ENCODE assay signal across 9 cellular contexts in the genomic region with DNA sequence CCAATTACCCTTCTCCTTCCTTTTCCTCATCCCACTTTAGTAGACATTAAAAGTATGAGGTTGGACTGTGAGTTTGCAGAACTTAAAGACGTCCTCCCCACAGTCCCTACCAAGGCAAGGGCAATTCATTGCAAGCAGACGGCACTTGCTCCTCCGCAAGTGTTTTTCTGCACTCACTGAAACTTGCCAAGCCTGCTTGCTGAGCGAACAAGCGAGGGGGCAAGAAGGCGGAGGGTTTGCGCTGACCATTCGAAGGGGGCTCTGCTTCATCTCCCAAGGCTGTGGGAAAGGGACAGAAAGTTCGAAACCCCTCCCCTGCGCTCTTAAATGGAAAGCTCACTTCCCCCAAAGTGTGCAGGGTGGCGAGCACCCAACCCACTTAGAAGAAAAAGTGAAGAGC. TPM values are rescaled to one million over a fixed set of nuclear protein-coding genes. Genes with fewer than 3 reads are reported as not detected.
DNase-seq lines count a peak whose midpoint lies in the region; TF ChIP-seq lines count a peak whose summit lies in the region.
"Had no signal": no experiment of that assay in that cellular context is flagged by ENCODE, and none has a peak within 500 bp of the region (broad histone marks: within the 10 kb centered on the region; RNA-seq: fewer than 3 reads in every experiment).

No MANE protein-coding gene starts in this region.

- TF ChIP-seq CTCF in CD14-positive monocyte (IDR thresholded peaks at IDR 0.05) = no peak
- no peak for TF ChIP-seq CTCF in left ventricle myocardium inferior (IDR thresholded peaks at IDR 0.05; ENCODE audit: borderline replicate concordance)

- H3K27ac ChIP-seq in SK-N-MC (no peak overlapping the region), left ventricle myocardium inferior (replicated peaks) (peak overlapping the region; percentile 73), trophoblast cell (ENCODE audit: low read depth, low read length) (peak overlapping the region; percentile 56)
- no peak overlapping the region for H3K27ac ChIP-seq in effector memory CD4-positive, alpha-beta T cell (ENCODE audit: insufficient read depth, low read length, poor library complexity, severe bottlenecking)

- no peak overlapping the region for H2BK5ac ChIP-seq in trophoblast cell (ENCODE audit: low read depth, low read length, poor library complexity)

- H4K12ac ChIP-seq in trophoblast cell (ENCODE audit: low read depth, low read length) = no peak overlapping the region

- H2BK120ac ChIP-seq in trophoblast cell (ENCODE audit: insufficient read depth, low read length, poor library complexity) = no peak overlapping the region

- peak overlapping the region; percentile 37 to 94 for H3K4me3 Mint-ChIP-seq in CD14-positive monocyte

- intact Hi-C loops in CD14-positive monocyte (cut with micrococcal nuclease) = loop anchor here (2.0 to 10.0 kb wide), 2 partner anchors 430 to 434 kb away; no protein-coding TSS in a partner anchor
- intact Hi-C loops in left ventricle myocardium inferior (cut with micrococcal nuclease) = no loop called here

- H3K4ac ChIP-seq in trophoblast cell (ENCODE audit: low read depth, low read length) = peak overlapping the region; percentile 15

- H3K4me1 Mint-ChIP-seq in CD14-positive monocyte = peaks cover 19% of the 10 kb centered on the region

- H3K36me3 Mint-ChIP-seq in CD14-positive monocyte = peaks cover 0 to 5% of the 10 kb centered on the region in 2 donors

- no peaks in the 10 kb centered on the region for H3K4me1 ChIP-seq in left ventricle myocardium inferior
- peaks cover 0 to 7% of the 10 kb centered on the region in 2 experiments for H3K4me1 ChIP-seq in trophoblast cell (ENCODE audit: control insufficient read depth in 1 of 2, insufficient read depth in 2 of 2, low read length in 2 of 2)
- H3K4me1 ChIP-seq in effector memory CD4-positive, alpha-beta T cell (ENCODE audit: control insufficient read depth, insufficient read depth, low read length, poor library complexity, severe bottlenecking) = no peaks in the 10 kb centered on the region

- H3K9me3 Mint-ChIP-seq in CD14-positive monocyte = peaks cover 0 to 8% (median 2%) of the 10 kb centered on the region in 7 donors

- no peak overlapping the region for H4K91ac ChIP-seq in trophoblast cell (ENCODE audit: low read depth, low read length)

- H3K27me3 ChIP-seq in left ventricle myocardium inferior (ENCODE audit: low read depth) (no peaks in the 10 kb centered on the region), trophoblast cell (ENCODE audit: insufficient read depth, low read length) (no peaks in the 10 kb centered on the region)
- H3K27me3 ChIP-seq in effector memory CD4-positive, alpha-beta T cell (replicated peaks; ENCODE audit: control insufficient read depth, insufficient read depth, low read length, poor library complexity, severe bottlenecking) = no peaks in the 10 kb centered on the region

- H3K14ac ChIP-seq in trophoblast cell (ENCODE audit: low read length) = no peak overlapping the region

- peak overlapping the region; percentile 61 for H3K9ac ChIP-seq in SK-N-MC (ENCODE audit: insufficient read length)
- no peak overlapping the region for H3K9ac ChIP-seq in trophoblast cell (ENCODE audit: low read length)

- no peak overlapping the region for H3K18ac ChIP-seq in trophoblast cell (ENCODE audit: low read length)

- no peak overlapping the region for H2AFZ ChIP-seq in trophoblast cell (ENCODE audit: insufficient read depth, low read length, poor library complexity)

- H3K79me2 ChIP-seq in trophoblast cell (ENCODE audit: control insufficient read depth, insufficient read depth, low read length, poor library complexity) = peaks cover 4% of the 10 kb centered on the region

- H2AK5ac ChIP-seq in trophoblast cell (ENCODE audit: low read length) = no peak overlapping the region

- no peak overlapping the region for H4K8ac ChIP-seq in trophoblast cell (ENCODE audit: low read depth, low read length)

- H3K9me3 ChIP-seq in SK-N-MC (ENCODE audit: low read depth, low read length) (no peaks in the 10 kb centered on the region), left ventricle myocardium inferior (replicated peaks) (no peaks in the 10 kb centered on the region), trophoblast cell (ENCODE audit: insufficient read depth, low read depth, low read length) (no peaks in the 10 kb centered on the region)
- H3K9me3 ChIP-seq in effector memory CD4-positive, alpha-beta T cell (ENCODE audit: control insufficient read depth, low read length) = no peaks in the 10 kb centered on the region

- DNase-seq in CD14-positive monocyte (ENCODE audit: low spot score) (no peak), SK-N-MC (ENCODE audit: low read depth, low spot score) (no peak), left ventricle myocardium inferior (no peak), trophoblast cell (no peak), activated gamma-delta T cell (lab: John Stamatoyannopoulos, UW) (no peak), NCI-H2227 (lab: John Stamatoyannopoulos, UW; ENCODE audit: unreplicated experiment) (no peak)
- no peak for DNase-seq in activated CD4-positive, CD25-positive, alpha-beta regulatory T cell treated with anti-CD3 and anti-CD28 coated beads, Interleukin-2, amount 50 U/mL, for 72 hours
- no peak for DNase-seq in effector memory CD4-positive, alpha-beta T cell
- DNase-seq: NCI-H1048 had no signal

- peak overlapping the region; percentile 94 for H3K4me2 ChIP-seq in trophoblast cell (ENCODE audit: low read length)

- H3K23ac ChIP-seq in trophoblast cell (ENCODE audit: low read length) = no peak overlapping the region

- H3K4me3 ChIP-seq in SK-N-MC = peak overlapping the region; percentile 82
- H3K4me3 ChIP-seq in left ventricle myocardium inferior = peak overlapping the region; percentile 75
- peak overlapping the region; percentile 63 for H3K4me3 ChIP-seq in trophoblast cell (ENCODE audit: low read depth, low read length)
- no peak overlapping the region for H3K4me3 ChIP-seq in effector memory CD4-positive, alpha-beta T cell (ENCODE audit: insufficient read depth, low read depth, low read length, poor library complexity, severe bottlenecking)

- peaks cover 38 to 57% (median 56%) of the 10 kb centered on the region in 3 donors for H3K27me3 Mint-ChIP-seq in CD14-positive monocyte (ENCODE audit: low read depth in 3 of 3)

- no peaks in the 10 kb centered on the region for H3K36me3 ChIP-seq in SK-N-MC (ENCODE audit: insufficient read depth, low read length)
- no peaks in the 10 kb centered on the region for H3K36me3 ChIP-seq in left ventricle myocardium inferior
- no peaks in the 10 kb centered on the region for H3K36me3 ChIP-seq in trophoblast cell (ENCODE audit: control insufficient read depth in 1 of 2, insufficient read depth in 2 of 2, low read length in 2 of 2)
- H3K36me3 ChIP-seq in effector memory CD4-positive, alpha-beta T cell (ENCODE audit: control insufficient read depth, insufficient read depth, low read length) = no peaks in the 10 kb centered on the region

- H3K79me1 ChIP-seq in trophoblast cell (ENCODE audit: low read length) = peaks cover 3% of the 10 kb centered on the region

- H2BK12ac ChIP-seq in trophoblast cell (ENCODE audit: low read length) = no peak overlapping the region

- H3K27ac Mint-ChIP-seq in CD14-positive monocyte = no peak overlapping the region

- no CpG with 5 or more reads among the region's 11 CpGs for WGBS in trophoblast cell (ENCODE audit: extremely low coverage, insufficient coverage, insufficient read length)

RNA-seq across cellular contexts. Expression of a gene that starts 1.5 kb away (rescaled TPM):
- polyA plus RNA-seq in CD14-positive monocyte = under 1 TPM in 1 of 2 donors, not detected in 1; 0.10 TPM
- 9.4 TPM for total RNA-seq in left ventricle myocardium inferior
- polyA plus RNA-seq in trophoblast cell (2013) = 49.3 and 50.0 TPM in 2 replicates

Comparison
In these comparisons a context has a peak if more than half of its experiments do, and no peak if none do; other contexts are left out.
1. H3K27ac ChIP-seq: peak in left ventricle myocardium inferior (single experiment) and trophoblast cell (single experiment); none in SK-N-MC (single experiment) and effector memory CD4-positive, alpha-beta T cell (single experiment).